ENCODE assay signal across 20 cellular contexts in genomic region chr9:135073741-135074305, GRCh38. TPM values are rescaled to one million over a fixed set of nuclear protein-coding genes. Genes with fewer than 3 reads are reported as not detected.
"Had no signal": no experiment of that assay in that cellular context is flagged by ENCODE, and none has a peak within 500 bp of the region (broad histone marks: within the 10 kb centered on the region; RNA-seq: fewer than 3 reads in every experiment).

No MANE protein-coding gene starts in this region.

- H3K27me3 ChIP-seq: body of pancreas had no signal

- H3K27ac ChIP-seq: body of pancreas, esophagus squamous epithelium, gastrocnemius medialis, tibial artery had no signal

- ATAC-seq: body of pancreas; gastrocnemius medialis; stimulated activated naive CD8-positive, alpha-beta T cell treated with anti-CD3 and anti-CD28 coated beads, Interleukin-15, Interleukin-2, amounts not matched to agents 100 U/mL and 50 U/mL, for 24 hours; WTC11 had no signal

- H3K4me3 ChIP-seq: body of pancreas, esophagus squamous epithelium, gastrocnemius medialis had no signal

- H3K4me3 Mint-ChIP-seq: activated naive CD4-positive, alpha-beta T cell treated with anti-CD3 and anti-CD28 coated beads, Interleukin-2, amount 50 U/mL, for 24 hours; T-helper 1 cell treated with Interleukin-12 subunit alpha and Interleukin-12 subunit beta and Interleukin-4 antibody, amounts not matched to agents 30 μg/mL and 1 μg/mL, for 36 hours had no signal

- H3K4me1 Mint-ChIP-seq: activated naive CD4-positive, alpha-beta T cell treated with anti-CD3 and anti-CD28 coated beads, Interleukin-2, amount 50 U/mL, for 24 hours had no signal

- H3K9me3 Mint-ChIP-seq: activated naive CD4-positive, alpha-beta T cell treated with anti-CD3 and anti-CD28 coated beads, Interleukin-2, amount 50 U/mL, for 24 hours; T-helper 1 cell treated with Interleukin-12 subunit alpha and Interleukin-12 subunit beta and Interleukin-4 antibody, amounts not matched to agents 30 μg/mL and 1 μg/mL, for 36 hours; WTC11 had no signal

- H3K36me3 ChIP-seq: esophagus squamous epithelium, gastrocnemius medialis, tibial artery had no signal

- H3K27ac Mint-ChIP-seq: activated naive CD4-positive, alpha-beta T cell treated with anti-CD3 and anti-CD28 coated beads, Interleukin-2, amount 50 U/mL, for 24 hours; naive B cell; T-helper 1 cell treated with Interleukin-12 subunit alpha and Interleukin-12 subunit beta and Interleukin-4 antibody, amounts not matched to agents 30 μg/mL and 1 μg/mL, for 36 hours; WTC11 had no signal

- H3K9me3 ChIP-seq: body of pancreas, esophagus squamous epithelium, gastrocnemius medialis, tibial artery had no signal

- DNase-seq: activated CD4-positive, alpha-beta T cell treated with anti-CD3 and anti-CD28 coated beads, Interleukin-2, amount 50 U/mL, for 4 hours; activated gamma-delta T cell treated with Interleukin-2 at 50 U/mL for 16 hours; activated T-cell treated with anti-CD3 and anti-CD28 coated beads for 4 hours; anterior cingulate cortex; caudate nucleus; esophagus squamous epithelium; gastrocnemius medialis; hippocampal formation; mesenchymal stem cell; naive B cell; occipital lobe; stimulated activated CD4-positive, alpha-beta T cell treated with anti-CD3 and anti-CD28 coated beads, Interleukin-4, amount 100 ng/mL, for 4 hours; stimulated activated naive CD8-positive, alpha-beta T cell treated with anti-CD3 and anti-CD28 coated beads, Interleukin-15, Interleukin-2, amounts not matched to agents 100 U/mL and 50 U/mL, for 24 hours; T1000 had no signal

- H3K36me3 Mint-ChIP-seq: WTC11 had no signal

RNA-seq across cellular contexts. Expression of gene OLFM1, which starts 13.6 kb away (rescaled TPM):
- total RNA-seq: activated CD8-positive, alpha-beta memory T cell treated with anti-CD3 and anti-CD28 coated beads for 36 hours had no signal
